1 cellular context compared by ENCODE assay signal in genomic region chr19:39970674-39971379, GRCh38.
TF ChIP-seq lines count a peak whose summit lies in the region.

TSS of gene PSMC4 (plus strand) at chr19:39971165. CDS start at chr19:39971203, 38 bp downstream.

TF ChIP-seq in H1, 55 proteins besides CTCF, POLR2A, EP300 and RAD21 (continued from another document):
- TF ChIP-seq RFX5 (IDR thresholded peaks at IDR 0.05; ENCODE audit: borderline replicate concordance, low read depth, low read length) (no peak), MAFK (IDR thresholded peaks at IDR 0.05; ENCODE audit: low read depth, low read length) (no peak), TBP (IDR thresholded peaks at IDR 0.05; ENCODE audit: low read depth, low read length) (peak; percentile 66), SIX5 (IDR thresholded peaks at IDR 0.05; ENCODE audit: low read depth, low read length) (peak; percentile 81), BCL11A (IDR thresholded peaks at IDR 0.05; ENCODE audit: low read depth in 2 of 2, low read length in 2 of 2) (no peak), TAF1 (IDR thresholded peaks at IDR 0.05; ENCODE audit: low read depth, low read length) (peak; percentile 70), EGR1 (IDR thresholded peaks at IDR 0.05; ENCODE audit: borderline replicate concordance, low read depth, low read length) (no peak), RBBP5 (IDR thresholded peaks at IDR 0.05; ENCODE audit: borderline replicate concordance, low read depth, low read length) (0 out of 2 replicates have a peak, but pooled peaks have one; percentile 37), ZNF274 (IDR thresholded peaks at IDR 0.05; ENCODE audit: borderline replicate concordance, extremely low read depth, low read length) (no peak), JUND (IDR thresholded peaks at IDR 0.05; ENCODE audit: low read length) (no peak), POLR2AphosphoS5 (IDR thresholded peaks at IDR 0.05; ENCODE audit: low read depth, low read length) (peak; percentile 82), CHD1 (IDR thresholded peaks at IDR 0.05; ENCODE audit: low read depth, low read length) (no peak), SRF (IDR thresholded peaks at IDR 0.05; ENCODE audit: low read depth, low read length) (no peak; the same call in 1 of the 2 replicates), SAP30 (IDR thresholded peaks at IDR 0.05; ENCODE audit: insufficient read depth, insufficient replicate concordance, low read length) (peak; percentile 27), MAX (IDR thresholded peaks at IDR 0.05) (peak; percentile 94), BACH1 (IDR thresholded peaks at IDR 0.05; ENCODE audit: low read length) (peak; percentile 80; the same call in 1 of the 2 replicates), PHF8 (conservative IDR thresholded peaks at IDR 0.05; ENCODE audit: low read depth, low read length) (peak; percentile 76), TAF7 (optimal IDR thresholded peaks at IDR 0.05; ENCODE audit: borderline replicate concordance, low read depth, low read length) (peak; percentile 61), YY1 (IDR thresholded peaks at IDR 0.05; ENCODE audit: low read depth, low read length) (peak; percentile 84), HDAC2 (IDR thresholded peaks at IDR 0.05; ENCODE audit: borderline replicate concordance in 1 of 2, low read depth in 2 of 2, low read length in 2 of 2) (peak; percentile 89 to 96; a peak in 2 of 4 replicates), HDAC6 (IDR thresholded peaks at IDR 0.05; ENCODE audit: low read depth, low read length) (no peak), SIN3A (conservative IDR thresholded peaks at IDR 0.05 in 1 of 2, IDR thresholded peaks at IDR 0.05 in 1 of 2; ENCODE audit: low read depth in 1 of 2, low read length in 2 of 2) (peak; percentile 27 to 88; a peak in 1 of 4 replicates), SUZ12 (IDR thresholded peaks at IDR 0.05; ENCODE audit: low read length) (no peak), CREB1 (IDR thresholded peaks at IDR 0.05) (peak; percentile 91), KDM4A (IDR thresholded peaks at IDR 0.05; ENCODE audit: low read depth, low read length, severe bottlenecking) (peak; percentile 54), KDM5A (IDR thresholded peaks at IDR 0.05; ENCODE audit: low read length) (peak; percentile 73), GABPA (IDR thresholded peaks at IDR 0.05; ENCODE audit: borderline replicate concordance, insufficient read depth, low read length) (peak; percentile 93), GTF2F1 (IDR thresholded peaks at IDR 0.05; ENCODE audit: borderline replicate concordance, low read depth, low read length) (no peak), EZH2 (IDR thresholded peaks at IDR 0.05; ENCODE audit: low read depth, low read length, severe bottlenecking) (no peak), ASH2L (IDR thresholded peaks at IDR 0.05; ENCODE audit: low read length) (peak; percentile 80), USF2 (IDR thresholded peaks at IDR 0.05; ENCODE audit: low read length) (0 out of 2 replicates have a peak, but pooled peaks have one; percentile 26), CTBP2 (IDR thresholded peaks at IDR 0.05; ENCODE audit: borderline replicate concordance, insufficient read depth, insufficient read length, low read length) (no peak), E2F6 (IDR thresholded peaks at IDR 0.05) (peak; percentile 89), NRF1 (IDR thresholded peaks at IDR 0.05; ENCODE audit: low read depth, low read length) (peak; percentile 45), TCF12 (IDR thresholded peaks at IDR 0.05; ENCODE audit: low read depth, low read length) (no peak)
